ENCODE assay signal across 1 cellular context in genomic region chr6:13733178-13733851, GRCh38.
A peak's percentile ranks its signal among the peaks of the same experiment; 100 is the strongest.
TF ChIP-seq lines count a peak whose summit lies in the region.

No MANE protein-coding gene starts in this region.

TF ChIP-seq in K562, 482 proteins besides CTCF, POLR2A, EP300 and RAD21 (continued from another document and continues in another):
- TF ChIP-seq RNF2 (IDR thresholded peaks at IDR 0.05) = no peak
- TF ChIP-seq ZFX (CRISPR knock-in tag; IDR thresholded peaks at IDR 0.05) = no peak
- no peak for TF ChIP-seq STAG1 (CRISPR knock-in tag; IDR thresholded peaks at IDR 0.05; ENCODE audit: borderline replicate concordance)
- no peak for TF ChIP-seq POLR2B (IDR thresholded peaks at IDR 0.05; ENCODE audit: low read depth, partially characterized antibody)
- TF ChIP-seq SIN3B (IDR thresholded peaks at IDR 0.05; ENCODE audit: low read depth) = no peak
- TF ChIP-seq MTF1 (CRISPR knock-in tag; IDR thresholded peaks at IDR 0.05; ENCODE audit: borderline replicate concordance) = no peak
- no peak for TF ChIP-seq KLF10 (CRISPR knock-in tag; IDR thresholded peaks at IDR 0.05)
- no peak for TF ChIP-seq ZNF57 (CRISPR knock-in tag; IDR thresholded peaks at IDR 0.05)
- no peak for TF ChIP-seq HNRNPH1 (optimal IDR thresholded peaks at IDR 0.05; ENCODE audit: low read depth, low read length)
- no peak for TF ChIP-seq WHSC1 (IDR thresholded peaks at IDR 0.05; ENCODE audit: low read length)
- no peak for TF ChIP-seq ZNF311 (CRISPR knock-in tag; IDR thresholded peaks at IDR 0.05)
- TF ChIP-seq RNF219 (CRISPR knock-in tag; IDR thresholded peaks at IDR 0.05) = no peak
- TF ChIP-seq SNRNP70 (optimal IDR thresholded peaks at IDR 0.05; ENCODE audit: low read depth, low read length) = no peak
- TF ChIP-seq UBTF (IDR thresholded peaks at IDR 0.05; ENCODE audit: borderline replicate concordance in 1 of 2, low read depth in 2 of 2, low read length in 2 of 2) = no peak
- TF ChIP-seq ZFPM2 (CRISPR knock-in tag; IDR thresholded peaks at IDR 0.05) = no peak
- peak; percentile 59; the same call in 1 of the 2 replicates for TF ChIP-seq FOXJ2 (tag; IDR thresholded peaks at IDR 0.05)
- TF ChIP-seq HDAC2 (IDR thresholded peaks at IDR 0.05) = no peak
- no peak for TF ChIP-seq CLOCK (CRISPR knock-in tag; IDR thresholded peaks at IDR 0.05; ENCODE audit: borderline replicate concordance)
- TF ChIP-seq ZNF224 (CRISPR knock-in tag; IDR thresholded peaks at IDR 0.05) = no peak
- no peak for TF ChIP-seq ZNF518B (CRISPR knock-in tag; IDR thresholded peaks at IDR 0.05)
- no peak for TF ChIP-seq NFRKB (IDR thresholded peaks at IDR 0.05; ENCODE audit: low read depth)
- TF ChIP-seq E2F8 (IDR thresholded peaks at IDR 0.05; ENCODE audit: low read depth, partially characterized antibody) = no peak
- no peak for TF ChIP-seq ESRRA (IDR thresholded peaks at IDR 0.05; ENCODE audit: borderline replicate concordance, low read depth)
- peak; percentile 47; the same call in 1 of the 2 replicates for TF ChIP-seq EP400 (IDR thresholded peaks at IDR 0.05)
- no peak for TF ChIP-seq ATF6 (CRISPR knock-in tag; IDR thresholded peaks at IDR 0.05)
- TF ChIP-seq MYBL2 (IDR thresholded peaks at IDR 0.05; ENCODE audit: low read depth) = no peak
- TF ChIP-seq MYBL2 (CRISPR knock-in tag; IDR thresholded peaks at IDR 0.05; ENCODE audit: borderline replicate concordance) = no peak
- no peak for TF ChIP-seq RAD51 (IDR thresholded peaks at IDR 0.05; ENCODE audit: borderline replicate concordance, low read depth)
- no peak for TF ChIP-seq ZNF589 (CRISPR knock-in tag; IDR thresholded peaks at IDR 0.05; ENCODE audit: low read depth)
- no peak for TF ChIP-seq NONO (IDR thresholded peaks at IDR 0.05; ENCODE audit: low read depth in 2 of 2, low read length in 1 of 2)
- no peak for TF ChIP-seq CBX2 (IDR thresholded peaks at IDR 0.05; ENCODE audit: insufficient read depth, low read length, poor library complexity, severe bottlenecking)
- no peak for TF ChIP-seq SP1 (CRISPR knock-in tag; IDR thresholded peaks at IDR 0.05)
- TF ChIP-seq NELFE (IDR thresholded peaks at IDR 0.05; ENCODE audit: insufficient read depth, insufficient read length) = no peak
- no peak for TF ChIP-seq RBM25 (IDR thresholded peaks at IDR 0.05; ENCODE audit: low read depth, low read length, severe bottlenecking)
- TF ChIP-seq ZNF655 (CRISPR knock-in tag; IDR thresholded peaks at IDR 0.05) = no peak
- TF ChIP-seq SOX6 (IDR thresholded peaks at IDR 0.05) = 0 out of 2 replicates have a peak, but pooled peaks have one; percentile 21
- no peak for TF ChIP-seq E2F3 (CRISPR knock-in tag; IDR thresholded peaks at IDR 0.05)
- no peak for TF ChIP-seq TCFL5 (CRISPR knock-in tag; conservative IDR thresholded peaks at IDR 0.05)
- TF ChIP-seq OTX1 (CRISPR knock-in tag; IDR thresholded peaks at IDR 0.05) = no peak
- TF ChIP-seq DIDO1 (tag; IDR thresholded peaks at IDR 0.05; ENCODE audit: low read depth) = peak; percentile 54; the same call in 1 of the 2 replicates
- TF ChIP-seq TAF15 (IDR thresholded peaks at IDR 0.05; ENCODE audit: low read depth, low read length) = no peak
- TF ChIP-seq BMI1 (IDR thresholded peaks at IDR 0.05; ENCODE audit: low read length) = no peak
- TF ChIP-seq TRIM28 (IDR thresholded peaks at IDR 0.05) = no peak
- 0 out of 2 replicates have a peak, but pooled peaks have one; percentile 33 for TF ChIP-seq TFAP4 (CRISPR knock-in tag; IDR thresholded peaks at IDR 0.05; ENCODE audit: borderline replicate concordance)
- no peak for TF ChIP-seq KHSRP (IDR thresholded peaks at IDR 0.05)
- TF ChIP-seq NCOA2 (IDR thresholded peaks at IDR 0.05; ENCODE audit: partially characterized antibody in 2 of 2) = no peak
- no peak for TF ChIP-seq NFYB (IDR thresholded peaks at IDR 0.05; ENCODE audit: extremely low read depth, insufficient read length)
- TF ChIP-seq ZNF583 (CRISPR knock-in tag; IDR thresholded peaks at IDR 0.05) = no peak
- no peak for TF ChIP-seq FOXA3 (CRISPR knock-in tag; conservative IDR thresholded peaks at IDR 0.05 in 1 of 2, IDR thresholded peaks at IDR 0.05 in 1 of 2)
- peak; percentile 91 for TF ChIP-seq BHLHE40 (IDR thresholded peaks at IDR 0.05; ENCODE audit: low read length)
- TF ChIP-seq ZBTB17 (CRISPR knock-in tag; IDR thresholded peaks at IDR 0.05) = no peak
- TF ChIP-seq SMAD1 (IDR thresholded peaks at IDR 0.05; ENCODE audit: low read depth, low read length, partially characterized antibody) = no peak
- no peak for TF ChIP-seq CREM (IDR thresholded peaks at IDR 0.05; ENCODE audit: low read depth)
- TF ChIP-seq SNIP1 (IDR thresholded peaks at IDR 0.05; ENCODE audit: low read depth) = no peak
- TF ChIP-seq MYC (IDR thresholded peaks at IDR 0.05; ENCODE audit: low read depth, low read length) = peak; percentile 82
- no peak for TF ChIP-seq MYC (CRISPR knock-in tag; IDR thresholded peaks at IDR 0.05; ENCODE audit: borderline replicate concordance, low read depth)
- TF ChIP-seq CBX1 (IDR thresholded peaks at IDR 0.05; ENCODE audit: low read depth) = no peak
